Comparison of ENCODE assay signal across 11 cellular contexts in genomic region chr12:92493816-92494215, GRCh38.
DNase-seq lines count a peak whose midpoint lies in the region; ATAC-seq and TF ChIP-seq lines count a peak whose summit lies in the region.
"Had no signal": no experiment of that assay in that cellular context is flagged by ENCODE, and none has a peak within 500 bp of the region (broad histone marks: within the 10 kb centered on the region; RNA-seq: fewer than 3 reads in every experiment).

No MANE protein-coding gene starts in this region.

- no TSS peak for BruUV-seq in IMR-90 (replicated peaks; lab: Mats Ljungman, UMichigan)

- H3K79me1 ChIP-seq in IMR-90 (ENCODE audit: low read depth in 1 of 2, low read length in 2 of 2) = no peaks in the 10 kb centered on the region

- no peak overlapping the region for H2AK9ac ChIP-seq in IMR-90 (replicated peaks; ENCODE audit: low read depth, low read length, poor library complexity)

- no peak overlapping the region for H2AFZ ChIP-seq in IMR-90 (replicated peaks; ENCODE audit: low read length, poor library complexity)

- H3K36me3 Mint-ChIP-seq in activated T-cell treated with anti-CD3 and anti-CD28 coated beads, Interleukin-2, amount 50 U/mL, for 24 hours (ENCODE audit: low read depth) = peaks cover 1% of the 10 kb centered on the region
- H3K36me3 Mint-ChIP-seq in stimulated activated naive B cell treated with anti-CD40 and anti-IgM and Interleukin-4, amounts not matched to agents 10 μg/mL and 1 μg/mL and 100 μg/mL, for 72 hours = peaks cover 11 to 16% of the 10 kb centered on the region in 2 donors

- no peak overlapping the region for H2BK5ac ChIP-seq in IMR-90 (ENCODE audit: low read depth, low read length, poor library complexity, severe bottlenecking)

- no peak overlapping the region for H3K4me3 Mint-ChIP-seq in activated T-cell treated with anti-CD3 and anti-CD28 coated beads, Interleukin-2, amount 50 U/mL, for 24 hours
- peak overlapping the region; percentile 0 to 39 for H3K4me3 Mint-ChIP-seq in stimulated activated naive B cell treated with anti-CD40 and anti-IgM and Interleukin-4, amounts not matched to agents 10 μg/mL and 1 μg/mL and 100 μg/mL, for 72 hours

- dilution Hi-C loops in IMR-90 (cut with HindIII; ENCODE audit: low sequenced_read_pairs, unreplicated experiment) = no loop called here

- H3K27me3 ChIP-seq in IMR-90 (ENCODE audit: control insufficient read depth, insufficient read depth, low read length) (no peaks in the 10 kb centered on the region), WERI-Rb-1 (ENCODE audit: insufficient read depth, low read depth, severe bottlenecking) (no peaks in the 10 kb centered on the region), uterus (no peaks in the 10 kb centered on the region)
- H3K27me3 ChIP-seq: thyroid gland had no signal

- no peak overlapping the region for H4K5ac ChIP-seq in IMR-90 (ENCODE audit: low read depth, low read length)

- no peak overlapping the region for H3K4me2 ChIP-seq in IMR-90 (ENCODE audit: low read depth, low read length)

- no peak overlapping the region for H3K14ac ChIP-seq in IMR-90 (replicated peaks; ENCODE audit: low read depth, low read length)

- H3K4me1 ChIP-seq in IMR-90 (ENCODE audit: control insufficient read depth, insufficient read depth, low read length) = no peaks in the 10 kb centered on the region
- H3K4me1 ChIP-seq in uterus = no peaks in the 10 kb centered on the region
- H3K4me1 ChIP-seq: thyroid gland had no signal

- H3K56ac ChIP-seq in IMR-90 (ENCODE audit: extremely low read depth, insufficient read depth, low read length) = no peak overlapping the region

- no peak overlapping the region for H3K27ac ChIP-seq in IMR-90 (ENCODE audit: insufficient read depth, low read length)
- no peak overlapping the region for H3K27ac ChIP-seq in WERI-Rb-1
- H3K27ac ChIP-seq in uterus = no peak overlapping the region
- H3K27ac ChIP-seq: thyroid gland had no signal

- no peak for DNase-seq in activated T-cell treated with anti-CD3 and anti-CD28 coated beads, Interleukin-2, amount 50 U/mL, for 24 hours
- no peak for DNase-seq in activated T-cell treated with anti-CD3 and anti-CD28 coated beads, Interleukin-2, amount 50 U/mL, for 48 hours
- DNase-seq in IMR-90 (peak; percentile 43), NCI-H510A (lab: John Stamatoyannopoulos, UW) (no peak), WERI-Rb-1 (no peak), uterus (no peak)
- DNase-seq in stimulated activated naive B cell treated with anti-CD40 and anti-IgM and Interleukin-4, amounts not matched to agents 10 μg/mL and 1 μg/mL and 100 μg/mL, for 72 hours = no peak
- DNase-seq: midbrain, thyroid gland had no signal

- no peak overlapping the region for H4K91ac ChIP-seq in IMR-90 (ENCODE audit: insufficient read depth, low read depth, low read length)

- peaks cover 7% of the 10 kb centered on the region for H3K9me3 Mint-ChIP-seq in activated T-cell treated with anti-CD3 and anti-CD28 coated beads, Interleukin-2, amount 50 U/mL, for 24 hours
- H3K9me3 Mint-ChIP-seq in stimulated activated naive B cell treated with anti-CD40 and anti-IgM and Interleukin-4, amounts not matched to agents 10 μg/mL and 1 μg/mL and 100 μg/mL, for 72 hours = peaks cover 11 to 12% of the 10 kb centered on the region in 2 donors

- intact Hi-C loops in IMR-90 (cut with micrococcal nuclease) = no loop called here
- intact Hi-C loops in uterus (cut with DNase I; ENCODE audit: low total_unique reads) = no loop called here

- in situ Hi-C loops in IMR-90 (cut with MboI; ENCODE audit: low sequenced_read_pairs) = no loop called here

- H4K20me1 ChIP-seq in IMR-90 (ENCODE audit: insufficient read depth, low read length) = no peaks in the 10 kb centered on the region

- no peak overlapping the region for H2BK20ac ChIP-seq in IMR-90 (ENCODE audit: low read depth, low read length)

- TF ChIP-seq CTCF in IMR-90 (conservative IDR thresholded peaks at IDR 0.05; ENCODE audit: low read depth, low read length) = no peak
- no peak for TF ChIP-seq CTCF in WERI-Rb-1 (IDR thresholded peaks at IDR 0.05; ENCODE audit: low read depth, low read length)
- TF ChIP-seq CTCF in uterus (IDR thresholded peaks at IDR 0.05) = no peak

- H3K4me3 ChIP-seq in IMR-90 (ENCODE audit: insufficient read depth, low read depth, low read length) (no peak overlapping the region), WERI-Rb-1 (ENCODE audit: low read depth, low read length) (no peak overlapping the region), uterus (no peak overlapping the region)
- H3K4me3 ChIP-seq: thyroid gland had no signal

- no peak for TF ChIP-seq RAD21 in IMR-90 (IDR thresholded peaks at IDR 0.05; ENCODE audit: low read length)

- no peaks in the 10 kb centered on the region for H3K27me3 Mint-ChIP-seq in activated T-cell treated with anti-CD3 and anti-CD28 coated beads, Interleukin-2, amount 50 U/mL, for 24 hours
- no peaks in the 10 kb centered on the region for H3K27me3 Mint-ChIP-seq in stimulated activated naive B cell treated with anti-CD40 and anti-IgM and Interleukin-4, amounts not matched to agents 10 μg/mL and 1 μg/mL and 100 μg/mL, for 72 hours

- no peak overlapping the region for H2BK120ac ChIP-seq in IMR-90 (ENCODE audit: low read depth, low read length)

- H3K18ac ChIP-seq in IMR-90 (ENCODE audit: low read depth, low read length) = no peak overlapping the region

- H3K9me3 ChIP-seq in IMR-90 (ENCODE audit: control insufficient read depth, insufficient read depth, low read length) = no peaks in the 10 kb centered on the region
- no peaks in the 10 kb centered on the region for H3K9me3 ChIP-seq in WERI-Rb-1 (ENCODE audit: severe bottlenecking)
- H3K9me3 ChIP-seq in uterus = no peaks in the 10 kb centered on the region
- H3K9me3 ChIP-seq: thyroid gland had no signal

- H3K9me1 ChIP-seq in IMR-90 (ENCODE audit: insufficient read depth, low read length) = no peaks in the 10 kb centered on the region

- H2BK15ac ChIP-seq in IMR-90 (ENCODE audit: low read depth, low read length) = no peak overlapping the region

- H3K27ac Mint-ChIP-seq in activated T-cell treated with anti-CD3 and anti-CD28 coated beads, Interleukin-2, amount 50 U/mL, for 24 hours = peak overlapping the region; percentile 37
- H3K27ac Mint-ChIP-seq in stimulated activated naive B cell treated with anti-CD40 and anti-IgM and Interleukin-4, amounts not matched to agents 10 μg/mL and 1 μg/mL and 100 μg/mL, for 72 hours = peak overlapping the region; percentile 87

- H3K4me1 Mint-ChIP-seq in activated T-cell treated with anti-CD3 and anti-CD28 coated beads, Interleukin-2, amount 50 U/mL, for 24 hours (ENCODE audit: low read depth) = peaks cover 39% of the 10 kb centered on the region
- peaks cover 41 to 65% of the 10 kb centered on the region in 2 donors for H3K4me1 Mint-ChIP-seq in stimulated activated naive B cell treated with anti-CD40 and anti-IgM and Interleukin-4, amounts not matched to agents 10 μg/mL and 1 μg/mL and 100 μg/mL, for 72 hours

- TF ChIP-seq POLR2A in IMR-90 (IDR thresholded peaks at IDR 0.05; ENCODE audit: low read depth, low read length) (no peak), uterus (IDR thresholded peaks at IDR 0.05) (no peak)

- no peak overlapping the region for H3K4ac ChIP-seq in IMR-90 (ENCODE audit: low read depth, low read length)

- H3K36me3 ChIP-seq in IMR-90 (ENCODE audit: control insufficient read depth, insufficient read depth, low read length) (no peaks in the 10 kb centered on the region), WERI-Rb-1 (no peaks in the 10 kb centered on the region), uterus (no peaks in the 10 kb centered on the region)
- H3K36me3 ChIP-seq: thyroid gland had no signal

- POLR2A ChIA-PET in IMR-90 (lab: Charles Lee; ENCODE audit: unreplicated experiment) = no interaction called here

- peak; percentile 57 for ATAC-seq in HG02678 (IDR thresholded peaks at IDR 0.05; ENCODE audit: unreplicated experiment)
- no peak for ATAC-seq in IMR-90 (ENCODE audit: low read depth)
- peak; percentile 75 to 82 for ATAC-seq in stimulated activated naive B cell treated with anti-CD40 and anti-IgM and Interleukin-4, amounts not matched to agents 10 μg/mL and 1 μg/mL and 100 μg/mL, for 72 hours (replicated peaks)
- ATAC-seq: HepG2 had no signal

- H4K8ac ChIP-seq in IMR-90 (ENCODE audit: low read depth in 2 of 2, low read length in 2 of 2) = no peak overlapping the region

- no peak overlapping the region for H3K9ac ChIP-seq in IMR-90 (ENCODE audit: low read depth, low read length)

- no peak overlapping the region for H2AK5ac ChIP-seq in IMR-90 (ENCODE audit: low read depth, low read length)

- H3K23ac ChIP-seq in IMR-90 (ENCODE audit: low read depth, low read length) = no peak overlapping the region

- CTCF ChIA-PET in IMR-90 (lab: Yijun Ruan, JAX) = no interaction called here

TF ChIP-seq in IMR-90, 13 proteins besides CTCF, POLR2A, EP300 and RAD21 (continues in another document):
- TF ChIP-seq MAZ (IDR thresholded peaks at IDR 0.05; ENCODE audit: borderline replicate concordance, low read depth, low read length) (no peak), RCOR1 (IDR thresholded peaks at IDR 0.05; ENCODE audit: insufficient replicate concordance, low read length) (no peak), FOS (IDR thresholded peaks at IDR 0.05; ENCODE audit: low read depth, low read length) (no peak), BHLHE40 (IDR thresholded peaks at IDR 0.05; ENCODE audit: low read depth, low read length) (no peak), RFX5 (IDR thresholded peaks at IDR 0.05; ENCODE audit: low read depth, low read length) (no peak), NFE2L2 (IDR thresholded peaks at IDR 0.05; ENCODE audit: low read depth, low read length) (no peak), ELK1 (IDR thresholded peaks at IDR 0.05; ENCODE audit: borderline replicate concordance, low read depth, low read length) (no peak), MXI1 (IDR thresholded peaks at IDR 0.05; ENCODE audit: borderline replicate concordance, low read depth, low read length) (no peak), CEBPB (IDR thresholded peaks at IDR 0.05; ENCODE audit: low read depth, low read length) (no peak), SMC3 (IDR thresholded peaks at IDR 0.05; ENCODE audit: low read depth, low read length) (no peak), CHD1 (IDR thresholded peaks at IDR 0.05; ENCODE audit: low read depth, low read length) (no peak), MAFK (IDR thresholded peaks at IDR 0.05; ENCODE audit: low read depth, low read length) (no peak)
